Comparison of ENCODE assay signal across 29 cellular contexts in genomic region chr12:12663644-12664294, GRCh38.
"Had no signal": no experiment of that assay in that cellular context is flagged by ENCODE, and none has a peak within 500 bp of the region (broad histone marks: within the 10 kb centered on the region; RNA-seq: fewer than 3 reads in every experiment).

No MANE protein-coding gene starts in this region.

- ATAC-seq: activated CD8-positive, alpha-beta T cell treated with anti-CD3 and anti-CD28 coated beads, Interleukin-2, amount 10 ng/mL, durations not matched to agents 7 days and 5 days; activated T-cell treated with anti-CD3 and anti-CD28 coated beads, Interleukin-2, amount 50 U/mL, for 4 hours; PC-3 had no signal

- H3K4me3 Mint-ChIP-seq: activated CD4-positive, alpha-beta T cell treated with anti-CD3 and anti-CD28 coated beads, Interleukin-2, amount 10 ng/mL, durations not matched to agents 24 days and 14 days; activated CD8-positive, alpha-beta T cell treated with anti-CD3 and anti-CD28 coated beads, Interleukin-2, amount 10 ng/mL, durations not matched to agents 7 days and 5 days; activated naive CD8-positive, alpha-beta T cell treated with anti-CD3 and anti-CD28 coated beads for 36 hours; activated T-cell treated with anti-CD3 and anti-CD28 coated beads, Interleukin-2, amount 50 U/mL, for 4 hours; activated T-helper 1 cell treated with anti-CD3 and anti-CD28 coated beads, Interleukin-12 subunit alpha, Interleukin-12 subunit beta, Interleukin-2, Interleukin-4 antibody, amounts not matched to agents 30 ng/mL and 10 ng/mL and 1 ng/mL, durations not matched to agents 14 hours and 24 hours and 36 hours; T-helper 1 cell treated with Interleukin-12 subunit alpha and Interleukin-12 subunit beta and Interleukin-4 antibody, amounts not matched to agents 30 μg/mL and 1 μg/mL, for 36 hours; T-helper 2 cell treated with Interferon-gamma antibody and Interleukin-4, amounts not matched to agents 5 μg/mL and 100 μg/mL, for 36 hours had no signal

- H3K4me1 Mint-ChIP-seq: activated CD4-positive, alpha-beta T cell treated with anti-CD3 and anti-CD28 coated beads, Interleukin-2, amount 10 ng/mL, durations not matched to agents 24 days and 14 days; activated naive CD8-positive, alpha-beta T cell treated with anti-CD3 and anti-CD28 coated beads for 36 hours had no signal

- H3K9me3 Mint-ChIP-seq: activated CD4-positive, alpha-beta T cell treated with anti-CD3 and anti-CD28 coated beads, Interleukin-2, amount 10 ng/mL, durations not matched to agents 24 days and 14 days; activated naive CD8-positive, alpha-beta T cell treated with anti-CD3 and anti-CD28 coated beads for 36 hours; activated T-cell treated with anti-CD3 and anti-CD28 coated beads, Interleukin-2, amount 50 U/mL, for 4 hours; activated T-helper 1 cell treated with anti-CD3 and anti-CD28 coated beads, Interleukin-12 subunit alpha, Interleukin-12 subunit beta, Interleukin-2, Interleukin-4 antibody, amounts not matched to agents 30 ng/mL and 10 ng/mL and 1 ng/mL, durations not matched to agents 14 hours and 24 hours and 36 hours; T-helper 1 cell treated with Interleukin-12 subunit alpha and Interleukin-12 subunit beta and Interleukin-4 antibody, amounts not matched to agents 30 μg/mL and 1 μg/mL, for 36 hours; T-helper 2 cell treated with Interferon-gamma antibody and Interleukin-4, amounts not matched to agents 5 μg/mL and 100 μg/mL, for 36 hours had no signal

- FAIRE-seq: colon, TTC549 had no signal

- H3K36me3 Mint-ChIP-seq: activated naive CD8-positive, alpha-beta T cell treated with anti-CD3 and anti-CD28 coated beads for 36 hours had no signal

- H3K27ac Mint-ChIP-seq: activated CD4-positive, alpha-beta T cell treated with anti-CD3 and anti-CD28 coated beads, Interleukin-2, amount 10 ng/mL, durations not matched to agents 24 days and 14 days; activated CD8-positive, alpha-beta T cell treated with anti-CD3 and anti-CD28 coated beads, Interleukin-2, amount 10 ng/mL, durations not matched to agents 7 days and 5 days; activated naive CD8-positive, alpha-beta T cell treated with anti-CD3 and anti-CD28 coated beads for 36 hours; activated T-helper 1 cell treated with anti-CD3 and anti-CD28 coated beads, Interleukin-12 subunit alpha, Interleukin-12 subunit beta, Interleukin-2, Interleukin-4 antibody, amounts not matched to agents 30 ng/mL and 10 ng/mL and 1 ng/mL, durations not matched to agents 14 hours and 24 hours and 36 hours; T-helper 1 cell treated with Interleukin-12 subunit alpha and Interleukin-12 subunit beta and Interleukin-4 antibody, amounts not matched to agents 30 μg/mL and 1 μg/mL, for 36 hours; T-helper 2 cell treated with Interferon-gamma antibody and Interleukin-4, amounts not matched to agents 5 μg/mL and 100 μg/mL, for 36 hours had no signal

- H3K27me3 Mint-ChIP-seq: activated CD4-positive, alpha-beta T cell treated with anti-CD3 and anti-CD28 coated beads, Interleukin-2, amount 10 ng/mL, durations not matched to agents 24 days and 14 days; activated naive CD8-positive, alpha-beta T cell treated with anti-CD3 and anti-CD28 coated beads for 36 hours had no signal

- DNase-seq: activated CD4-positive, alpha-beta T cell treated with anti-CD3 and anti-CD28 coated beads, Interleukin-2, amount 10 ng/mL, durations not matched to agents 24 days and 14 days; activated CD4-positive, alpha-beta T cell treated with anti-CD3 and anti-CD28 coated beads, Interleukin-2, amount 50 U/mL, for 4 hours; activated CD8-positive, alpha-beta T cell treated with anti-CD3 and anti-CD28 coated beads, Interleukin-2, amount 10 ng/mL, durations not matched to agents 7 days and 5 days; activated naive CD4-positive, alpha-beta T cell treated with anti-CD3 and anti-CD28 coated beads, Interleukin-2, amount 50 U/mL, for 16 hours; activated naive CD8-positive, alpha-beta T cell treated with anti-CD3 and anti-CD28 coated beads for 36 hours; activated T-cell treated with anti-CD3 and anti-CD28 coated beads, Interleukin-2, amount 50 U/mL, for 4 hours; amniotic stem cell; aorta; brain microvascular endothelial cell; central memory CD4-positive, alpha-beta T cell; MM.1S; MV-4-11; NCI-H1092; NCI-H1436 treated with DMSO at 0.1 percent for 48 hours; NCI-H1694 treated with DMSO at 0.1 percent for 48 hours; NCI-H2029; NCI-H345; NCI-H524 treated with DMSO at 0.1 percent for 48 hours; NK-92 treated with Interleukin-12 subunit alpha and Interleukin-12 subunit beta, amount 100 ng/mL, for 24 hours; PC-3; Peyer's patch; RPMI8226; SHP77 treated with DMSO at 0.1 percent for 48 hours; SK-N-SH had no signal
